ENCODE assay signal across 21 cellular contexts in genomic region chr1:48190893-48191292, GRCh38. TPM values are rescaled to one million over a fixed set of nuclear protein-coding genes. Genes with fewer than 3 reads are reported as not detected.
DNase-seq lines count a peak whose midpoint lies in the region; ATAC-seq and TF ChIP-seq lines count a peak whose summit lies in the region.
"Had no signal": no experiment of that assay in that cellular context is flagged by ENCODE, and none has a peak within 500 bp of the region (broad histone marks: within the 10 kb centered on the region; RNA-seq: fewer than 3 reads in every experiment).

No MANE protein-coding gene starts in this region.

- TF ChIP-seq CTCF in MCF 10A (IDR thresholded peaks at IDR 0.05; ENCODE audit: unreplicated experiment) (no peak), breast epithelium (IDR thresholded peaks at IDR 0.05) (no peak), epithelial cell of esophagus (IDR thresholded peaks at IDR 0.05; ENCODE audit: insufficient read depth, low read depth, low read length, missing control alignments) (no peak)

- intact Hi-C loops in MCF 10A (cut with micrococcal nuclease) (no loop called here), breast epithelium (cut with DNase I; ENCODE audit: low total_unique reads) (no loop called here), left colon (cut with DNase I, micrococcal nuclease) (no loop called here)

- CTCF ChIA-PET in MCF 10A (lab: Yijun Ruan, JAX), result interaction anchor here (0.6 to 1.3 kb wide), 2 partner anchors 13 to 959 kb away, joined by 3 to 4 read pairs; no protein-coding TSS in a partner anchor

- H3K27me3 ChIP-seq in breast epithelium, result no peaks in the 10 kb centered on the region

- H3K9me3 Mint-ChIP-seq in MCF 10A (ENCODE audit: unreplicated experiment), result peaks cover 11% of the 10 kb centered on the region

- H3K27ac Mint-ChIP-seq in MCF 10A (ENCODE audit: low read depth, unreplicated experiment), result no peak overlapping the region
- H3K27ac Mint-ChIP-seq: B cell; CD8-positive, alpha-beta memory T cell had no signal

- DNase-seq in MCF 10A (ENCODE audit: unreplicated experiment), result no peak
- DNase-seq in breast epithelium (ENCODE audit: low spot score in 2 of 2), result no peak
- DNase-seq in epithelial cell of esophagus (ENCODE audit: low read depth), result peak; percentile 24
- no peak for DNase-seq in left colon
- DNase-seq in midbrain (lab: John Stamatoyannopoulos, UW), result no peak
- DNase-seq in NCI-H524 treated with DMSO at 0.1 percent for 48 hours (lab: John Stamatoyannopoulos, UW), result no peak
- DNase-seq in OCI-M2 (lab: John Stamatoyannopoulos, UW; ENCODE audit: unreplicated experiment), result no peak
- DNase-seq: CD8-positive, alpha-beta memory T cell; COR-L47; DMS 273 treated with DMSO at 0.1 percent for 48 hours; DND-41; EL; GOT3; H7; IMR-90 had no signal

- TF ChIP-seq POLR2A in breast epithelium (IDR thresholded peaks at IDR 0.05), result no peak

- no peaks in the 10 kb centered on the region for H3K4me1 ChIP-seq in breast epithelium

- BruUV-seq in MCF 10A (replicated peaks; lab: Mats Ljungman, UMichigan), result no TSS peak

- peak overlapping the region; percentile 1 for H3K4me3 Mint-ChIP-seq in MCF 10A (ENCODE audit: unreplicated experiment)
- H3K4me3 Mint-ChIP-seq: B cell; CD8-positive, alpha-beta memory T cell had no signal

- H3K36me3 Mint-ChIP-seq in MCF 10A (ENCODE audit: insufficient read depth, unreplicated experiment), result no peaks in the 10 kb centered on the region

- peak; percentile 26 for ATAC-seq in left colon
- ATAC-seq: GM12878, HCT116 had no signal

- no peaks in the 10 kb centered on the region for H3K27me3 Mint-ChIP-seq in MCF 10A (ENCODE audit: insufficient read depth, unreplicated experiment)
- H3K27me3 Mint-ChIP-seq: B cell had no signal

- POLR2A ChIA-PET in MCF 10A (lab: Yijun Ruan, JAX), result no interaction called here

- H3K36me3 ChIP-seq in breast epithelium, result no peaks in the 10 kb centered on the region
- H3K36me3 ChIP-seq: BLaER1 treated with 17β-estradiol and CSF1 and Interleukin-3, amounts not matched to agents 10 nM and 100 nM had no signal

- H3K9me3 ChIP-seq in breast epithelium, result peaks cover 6 to 9% of the 10 kb centered on the region in 2 donors

- H3K4me1 Mint-ChIP-seq in MCF 10A (ENCODE audit: insufficient read depth, unreplicated experiment), result peaks cover 32% of the 10 kb centered on the region
- H3K4me1 Mint-ChIP-seq: B cell; CD8-positive, alpha-beta memory T cell had no signal

- no peak overlapping the region for H3K27ac ChIP-seq in breast epithelium
- H3K27ac ChIP-seq: BLaER1 treated with 17β-estradiol and CSF1 and Interleukin-3, amounts not matched to agents 10 nM and 100 nM had no signal

- no peak overlapping the region for H3K4me3 ChIP-seq in breast epithelium
- no peak overlapping the region for H3K4me3 ChIP-seq in epithelial cell of esophagus (ENCODE audit: low read length)
- H3K4me3 ChIP-seq: BLaER1 treated with 17β-estradiol and CSF1 and Interleukin-3, amounts not matched to agents 10 nM and 100 nM; GM12878 had no signal

RNA-seq across cellular contexts. Expression of gene SLC5A9, which starts 31.6 kb away (rescaled TPM):
- total RNA-seq in MCF 10A (2022) (not detected in 2 replicates), breast epithelium (under 1 TPM in 2 of 3 donors, not detected in 1; 0.16 to 0.73 TPM), left colon (1 to 10 TPM; 3.5 to 5.7 TPM)
- total RNA-seq: A172; B cell; CD8-positive, alpha-beta memory T cell; G401; GM12878; IMR-90 had no signal
